In the genomic region with DNA sequence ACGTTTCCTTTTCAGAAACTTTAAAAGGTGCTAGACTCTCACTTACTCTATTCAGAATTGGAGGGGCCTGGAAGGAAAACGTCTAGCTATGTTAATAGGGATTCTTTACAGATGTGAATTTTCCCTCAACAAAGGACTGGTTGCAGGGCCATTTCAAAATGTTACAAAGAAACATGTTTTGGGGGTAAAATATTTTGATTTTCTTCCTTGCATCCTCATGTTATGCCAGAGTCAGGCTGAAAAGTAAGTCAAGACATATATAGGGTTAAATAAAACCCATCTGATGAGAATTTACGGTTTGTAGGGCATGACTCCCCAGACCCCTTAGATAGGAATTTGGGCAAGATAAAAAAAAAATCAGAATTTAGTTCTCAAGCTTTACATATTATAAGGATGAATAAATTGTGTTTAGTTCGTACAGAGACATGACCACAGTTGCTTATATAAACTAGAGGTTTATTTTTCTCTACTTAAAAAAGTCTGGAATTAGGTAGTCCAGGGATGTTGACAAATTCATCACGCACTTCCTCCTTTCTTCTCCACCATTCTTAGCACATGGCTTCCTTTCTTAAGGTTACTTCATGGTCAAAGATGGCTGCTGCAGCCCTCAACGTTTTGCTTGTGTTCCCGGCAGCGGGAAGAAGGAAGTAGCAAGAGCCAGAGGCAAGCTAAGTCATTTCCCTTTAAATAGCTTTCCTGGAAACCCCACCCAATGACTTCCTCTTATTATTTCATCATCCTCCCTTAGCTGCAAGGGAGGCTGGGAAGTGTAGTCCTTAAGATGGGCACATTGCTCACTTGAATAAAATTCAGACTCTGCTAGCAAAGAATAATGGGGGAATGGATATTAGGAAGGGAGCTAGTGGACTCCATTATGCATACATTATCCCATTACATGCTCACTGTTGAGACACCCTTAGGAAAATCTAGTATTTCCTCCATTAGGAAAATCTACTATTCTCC, we compare ENCODE assay signal across 8 cellular contexts. TPM values are rescaled to one million over a fixed set of nuclear protein-coding genes. Genes with fewer than 3 reads are reported as not detected.
DNase-seq lines count a peak whose midpoint lies in the region; ATAC-seq, FAIRE-seq and TF ChIP-seq lines count a peak whose summit lies in the region.
"Not testable (repeated sequence)": the region's sequence is repeated elsewhere in the genome, so short reads cannot be mapped to it uniquely, and the experiment has no call there.

No MANE protein-coding gene starts in this region.

- not testable (repeated sequence) for H3K36me3 Mint-ChIP-seq in WTC11

- not testable (repeated sequence) for H3K4me3 ChIP-seq in bronchial epithelial cell (ENCODE audit: low read depth, low read length); iPS DF 6.9 (ENCODE audit: low read length)

- H3K4me1 ChIP-seq in iPS DF 6.9 (ENCODE audit: control insufficient read depth, insufficient read depth, low read length): not testable (repeated sequence)

- H3K4me3 Mint-ChIP-seq in WTC11: not testable (repeated sequence)

- POLR2A ChIA-PET in WTC11 (lab: Charles Lee): interaction anchor here (1.2 to 1.6 kb wide), 2 partner anchors 12 to 14 kb away, joined by 5 to 8 read pairs; partner anchors contain the start of gene HAPSTR1

- H3K27ac Mint-ChIP-seq in WTC11: not testable (repeated sequence)

- DNase-seq in CD1c-positive myeloid dendritic cell (ENCODE audit: extremely low spot score) (peak; percentile 94), NOMO-1 treated with DMSO at 0.1 percent for 48 hours (lab: John Stamatoyannopoulos, UW; ENCODE audit: unreplicated experiment) (peak; percentile 98), WTC11 (ENCODE audit: low spot score) (peak; percentile 21), bronchial epithelial cell (ENCODE audit: low read depth) (peak; percentile 95), iPS DF 6.9 (ENCODE audit: low read depth, low spot score) (peak; percentile 50)
- peak; percentile 52 for DNase-seq in stimulated activated CD4-positive, alpha-beta T cell treated with anti-CD3 and anti-CD28 coated beads, Interleukin-1b, Interleukin-23, amount 100 ng/mL, for 48 hours

- not testable (repeated sequence) for TF ChIP-seq CTCF in WTC11 (IDR thresholded peaks at IDR 0.05); bronchial epithelial cell (IDR thresholded peaks at IDR 0.05; ENCODE audit: insufficient read depth, low read length, severe bottlenecking)

- not testable (repeated sequence) for H3K36me3 ChIP-seq in bronchial epithelial cell (ENCODE audit: control insufficient read depth, insufficient read depth, low read length); iPS DF 6.9 (ENCODE audit: control insufficient read depth, insufficient read depth, low read length)

- H3K27me3 ChIP-seq in bronchial epithelial cell (ENCODE audit: control insufficient read depth, insufficient read depth, low read length); iPS DF 6.9 (ENCODE audit: control insufficient read depth, insufficient read depth, low read length): not testable (repeated sequence)

- FAIRE-seq in bronchial epithelial cell (lab: Jason Lieb, UNC): not testable (repeated sequence)

- CTCF ChIA-PET in WTC11 (lab: Charles Lee): interaction anchor here (0.9 to 1.5 kb wide), 2 partner anchors 13 to 28 kb away, joined by 3 to 7 read pairs; partner anchors contain the start of gene HAPSTR1

- not testable (repeated sequence) for H3K27me3 Mint-ChIP-seq in WTC11 (ENCODE audit: low read depth)

- ATAC-seq in GM19463 (IDR thresholded peaks at IDR 0.05; ENCODE audit: unreplicated experiment): peak; percentile 58
- peak; percentile 73 for ATAC-seq in HG03460 (IDR thresholded peaks at IDR 0.05; ENCODE audit: unreplicated experiment)
- ATAC-seq in WTC11: peak; percentile 91

- not testable (repeated sequence) for H3K4me1 Mint-ChIP-seq in WTC11

- not testable (repeated sequence) for H3K9me3 ChIP-seq in iPS DF 6.9 (ENCODE audit: control insufficient read depth, insufficient read depth, low read length)

- WGBS in iPS DF 6.9 (ENCODE audit: insufficient coverage, insufficient read length): no CpG with 5 or more reads among the region's 8 CpGs

- not testable (repeated sequence) for H3K27ac ChIP-seq in iPS DF 6.9 (ENCODE audit: low read length)

- H3K9me3 Mint-ChIP-seq in WTC11: peaks cover 12% of the 10 kb centered on the region

TF ChIP-seq in WTC11, 78 proteins besides CTCF, POLR2A, EP300 and RAD21:
- TF ChIP-seq, protein P1, sequence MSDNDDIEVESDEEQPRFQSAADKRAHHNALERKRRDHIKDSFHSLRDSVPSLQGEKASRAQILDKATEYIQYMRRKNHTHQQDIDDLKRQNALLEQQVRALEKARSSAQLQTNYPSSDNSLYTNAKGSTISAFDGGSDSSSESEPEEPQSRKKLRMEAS (CRISPR knock-in tag; IDR thresholded peaks at IDR 0.05): peak; percentile 84
- TF ChIP-seq GABPB1 (CRISPR knock-in tag; IDR thresholded peaks at IDR 0.05): peak; percentile 99
- TF ChIP-seq, protein P2, sequence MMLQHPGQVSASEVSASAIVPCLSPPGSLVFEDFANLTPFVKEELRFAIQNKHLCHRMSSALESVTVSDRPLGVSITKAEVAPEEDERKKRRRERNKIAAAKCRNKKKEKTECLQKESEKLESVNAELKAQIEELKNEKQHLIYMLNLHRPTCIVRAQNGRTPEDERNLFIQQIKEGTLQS (CRISPR knock-in tag; conservative IDR thresholded peaks at IDR 0.05): 0 out of 2 replicates have a peak, but pooled peaks have one; percentile 26
- TF ChIP-seq ETV6 (CRISPR knock-in tag; IDR thresholded peaks at IDR 0.05): peak; percentile 96

RNA-seq across cellular contexts. Expression of gene HAPSTR1, which starts 12.7 kb away (rescaled TPM):
- 54.3 to 59.1 TPM (median 56.4 TPM) in 3 replicates for total RNA-seq in WTC11 (2021)
- 66.1 and 91.0 TPM in 2 replicates for total RNA-seq in bronchial epithelial cell

Comparison
In these comparisons a context has a peak if more than half of its experiments do, and no peak if none do; other contexts are left out.
1. DNase-seq: peak in every context shown above with its lines; median percentile 98 in NOMO-1 treated with DMSO at 0.1 percent for 48 hours; 95 in bronchial epithelial cell; 94 in CD1c-positive myeloid dendritic cell; 52 in stimulated activated CD4-positive, alpha-beta T cell treated with anti-CD3 and anti-CD28 coated beads, Interleukin-1b, Interleukin-23, amount 100 ng/mL, for 48 hours; 50 in iPS DF 6.9; 21 in WTC11.